ENCODE assay signal across 11 cellular contexts in genomic region chr7:115008465-115009114, GRCh38.
A peak's percentile ranks its signal among the peaks of the same experiment; 100 is the strongest.
DNase-seq lines count a peak whose midpoint lies in the region; ATAC-seq and TF ChIP-seq lines count a peak whose summit lies in the region.
"Had no signal": no experiment of that assay in that cellular context is flagged by ENCODE, and none has a peak within 500 bp of the region (broad histone marks: within the 10 kb centered on the region; RNA-seq: fewer than 3 reads in every experiment).

No MANE protein-coding gene starts in this region.

- peaks cover 74% of the 10 kb centered on the region for H3K4me1 Mint-ChIP-seq in activated T-cell treated with anti-CD3 and anti-CD28 coated beads, Interleukin-2, amount 50 U/mL, for 24 hours (ENCODE audit: low read depth)

- no peak overlapping the region for H3K4me3 ChIP-seq in lung
- H3K4me3 ChIP-seq: suprapubic skin had no signal

- no peaks in the 10 kb centered on the region for H3K9me3 Mint-ChIP-seq in activated T-cell treated with anti-CD3 and anti-CD28 coated beads, Interleukin-2, amount 50 U/mL, for 24 hours

- no peak for TF ChIP-seq CTCF in lung (IDR thresholded peaks at IDR 0.05; ENCODE audit: control extremely low read depth, extremely low read depth)

- no peaks in the 10 kb centered on the region for H3K9me3 ChIP-seq in lung (ENCODE audit: control insufficient read depth in 2 of 2, insufficient read depth in 1 of 2, low read length in 1 of 2)
- H3K9me3 ChIP-seq: suprapubic skin had no signal

- H3K4me3 Mint-ChIP-seq in activated T-cell treated with anti-CD3 and anti-CD28 coated beads, Interleukin-2, amount 50 U/mL, for 24 hours, result peak overlapping the region; percentile 49

- peak; percentile 53 for ATAC-seq in HG02981 (IDR thresholded peaks at IDR 0.05; ENCODE audit: unreplicated experiment)
- ATAC-seq in lung (ENCODE audit: insufficient read depth, low FRiP score), result peak; percentile 44
- ATAC-seq: Panc1 had no signal

- peak overlapping the region; percentile 87 for H3K27ac Mint-ChIP-seq in activated T-cell treated with anti-CD3 and anti-CD28 coated beads, Interleukin-2, amount 50 U/mL, for 24 hours

- H3K4me1 ChIP-seq in lung (ENCODE audit: control insufficient read depth in 2 of 2, insufficient read depth in 2 of 2, low read length in 2 of 2), result peaks cover 5 to 10% of the 10 kb centered on the region in 2 donors

- no peaks in the 10 kb centered on the region for H3K27me3 ChIP-seq in lung (ENCODE audit: control insufficient read depth, insufficient read depth)
- H3K27me3 ChIP-seq: suprapubic skin had no signal

- H3K27ac ChIP-seq in lung (ENCODE audit: low read depth in 1 of 2, low read length in 1 of 2), result peak overlapping the region; percentile 58 to 79
- H3K27ac ChIP-seq: 22Rv1, suprapubic skin had no signal

- H3K36me3 ChIP-seq in lung (ENCODE audit: control insufficient read depth in 2 of 2, insufficient read depth in 2 of 2, low read length in 2 of 2), result no peaks in the 10 kb centered on the region
- H3K36me3 ChIP-seq: suprapubic skin had no signal

- 36 to 55% methylated on average over 8 of the region's 8 CpGs for WGBS in lung, 2 donors

- DNase-seq in NCI-H1417 (lab: John Stamatoyannopoulos, UW), result peak in 2 of 3 experiments; percentile 19 to 45
- DNase-seq in NCI-H1417 treated with DMSO at 0.1 percent for 48 hours (lab: John Stamatoyannopoulos, UW), result no peak
- no peak for DNase-seq in activated T-cell treated with anti-CD3 and anti-CD28 coated beads, Interleukin-2, amount 50 U/mL, for 24 hours
- peak; percentile 41 for DNase-seq in lung (ENCODE audit: low spot score)
- DNase-seq in kidney glomerular epithelial cell (lab: John Stamatoyannopoulos, UW), result no peak
- no peak for DNase-seq in CD1c-positive myeloid dendritic cell (ENCODE audit: extremely low spot score)
- DNase-seq in germinal center (ENCODE audit: low spot score), result no peak

- no peaks in the 10 kb centered on the region for H3K27me3 Mint-ChIP-seq in activated T-cell treated with anti-CD3 and anti-CD28 coated beads, Interleukin-2, amount 50 U/mL, for 24 hours

- peaks cover 76% of the 10 kb centered on the region for H3K36me3 Mint-ChIP-seq in activated T-cell treated with anti-CD3 and anti-CD28 coated beads, Interleukin-2, amount 50 U/mL, for 24 hours (ENCODE audit: low read depth)

Comparison
In these comparisons a context has a peak if more than half of its experiments do, and no peak if none do; other contexts are left out.
1. DNase-seq: peak in NCI-H1417 (2 of 3) and lung (single experiment); none in NCI-H1417 treated with DMSO at 0.1 percent for 48 hours (single experiment), activated T-cell treated with anti-CD3 and anti-CD28 coated beads, Interleukin-2, amount 50 U/mL, for 24 hours (single experiment), kidney glomerular epithelial cell (single experiment), CD1c-positive myeloid dendritic cell (single experiment) and germinal center (single experiment).